ENCODE assay signal across 8 cellular contexts in genomic region chr11:96054870-96055705, GRCh38.
DNase-seq lines count a peak whose midpoint lies in the region; ATAC-seq, FAIRE-seq and TF ChIP-seq lines count a peak whose summit lies in the region.

No MANE protein-coding gene starts in this region.

- FAIRE-seq in endothelial cell of umbilical vein (lab: Jason Lieb, UNC), result peak; percentile 52

- H3K79me2 ChIP-seq in HCT116 (ENCODE audit: insufficient read depth, low read length) (no peaks in the 10 kb centered on the region), endothelial cell of umbilical vein (ENCODE audit: control insufficient read depth, insufficient read depth, low read length) (no peaks in the 10 kb centered on the region)

- H4K20me1 ChIP-seq in HCT116 (ENCODE audit: insufficient read depth), result no peaks in the 10 kb centered on the region
- H4K20me1 ChIP-seq in endothelial cell of umbilical vein (replicated peaks; ENCODE audit: control insufficient read depth, extremely low read depth, insufficient read depth, low read length), result no peaks in the 10 kb centered on the region

- RAD21 ChIA-PET in HCT116 (lab: Charles Lee; ENCODE audit: low non-redundant PET in 1 of 2, low total read pairs in 2 of 2, uncharacterized antibody in 2 of 2, unreplicated experiment in 2 of 2), result interaction anchor here (1.1 to 1.9 kb wide), 4 partner anchors 288 to 339 kb away, joined by 3 to 10 read pairs (median 8); partner anchors contain the start of genes MAML2 (in 2 of the 2), CCDC82 (in 1 of the 2) and JRKL (in 1 of the 2)

- H3K4me2 ChIP-seq in HCT116 (ENCODE audit: low read length) (no peak overlapping the region), endothelial cell of umbilical vein (ENCODE audit: insufficient read depth, low read length) (no peak overlapping the region)

- H3K27me3 Mint-ChIP-seq in CD4-positive, alpha-beta memory T cell, result no peaks in the 10 kb centered on the region
- H3K27me3 Mint-ChIP-seq in naive thymus-derived CD4-positive, alpha-beta T cell, result no peaks in the 10 kb centered on the region

- H3K27ac ChIP-seq in CD4-positive, alpha-beta memory T cell (ENCODE audit: low read depth, low read length), result no peak overlapping the region
- no peak overlapping the region for H3K27ac ChIP-seq in HCT116 (ENCODE audit: low read depth, low read length)
- no peak overlapping the region for H3K27ac ChIP-seq in Peyer's patch
- no peak overlapping the region for H3K27ac ChIP-seq in endothelial cell of umbilical vein (ENCODE audit: insufficient read depth, low read depth, low read length)
- H3K27ac ChIP-seq in naive thymus-derived CD4-positive, alpha-beta T cell (ENCODE audit: low read depth, low read length), result no peak overlapping the region
- no peak overlapping the region for H3K27ac ChIP-seq in effector memory CD4-positive, alpha-beta T cell (ENCODE audit: insufficient read depth, low read length, poor library complexity, severe bottlenecking)

- TF ChIP-seq CTCF in HCT116 (IDR thresholded peaks at IDR 0.05 in 2 of 3, conservative IDR thresholded peaks at IDR 0.05 in 1 of 3; ENCODE audit: borderline replicate concordance in 1 of 3, insufficient read depth in 1 of 3, low read depth in 2 of 3, low read length in 2 of 3) (peak; percentile 53 to 83 (median 65)), Peyer's patch (IDR thresholded peaks at IDR 0.05) (peak; percentile 27 to 84 (median 70)), endothelial cell of umbilical vein (IDR thresholded peaks at IDR 0.05; ENCODE audit: extremely low read depth in 1 of 2, insufficient read depth in 1 of 2, low read depth in 1 of 2, low read length in 2 of 2) (peak; percentile 37 to 39)

- H3K4me1 ChIP-seq in CD4-positive, alpha-beta memory T cell (ENCODE audit: insufficient read depth, low read length), result no peaks in the 10 kb centered on the region
- H3K4me1 ChIP-seq in HCT116 (ENCODE audit: control insufficient read depth in 1 of 2, insufficient read depth in 2 of 2, low read length in 2 of 2) (peaks cover 0 to 14% of the 10 kb centered on the region in 2 experiments; a peak in 3 of 4 replicates), Peyer's patch (no peaks in the 10 kb centered on the region), endothelial cell of umbilical vein (ENCODE audit: control insufficient read depth, extremely low read depth, insufficient read depth, low read length) (peaks cover 14% of the 10 kb centered on the region)
- peaks cover 0 to 16% of the 10 kb centered on the region in 2 donors for H3K4me1 ChIP-seq in naive thymus-derived CD4-positive, alpha-beta T cell (ENCODE audit: control insufficient read depth in 2 of 2, insufficient read depth in 2 of 2, low read length in 2 of 2)
- no peaks in the 10 kb centered on the region for H3K4me1 ChIP-seq in effector memory CD4-positive, alpha-beta T cell (ENCODE audit: control insufficient read depth, insufficient read depth, low read length, poor library complexity, severe bottlenecking)

- H3K36me3 ChIP-seq in CD4-positive, alpha-beta memory T cell (ENCODE audit: insufficient read depth, low read length), result no peaks in the 10 kb centered on the region
- H3K36me3 ChIP-seq in HCT116 (ENCODE audit: control insufficient read depth in 1 of 2, insufficient read depth in 2 of 2, low read length in 2 of 2) (no peaks in the 10 kb centered on the region), Peyer's patch (no peaks in the 10 kb centered on the region), endothelial cell of umbilical vein (ENCODE audit: control insufficient read depth in 2 of 2, extremely low read depth in 1 of 2, insufficient read depth in 2 of 2, low read length in 2 of 2) (no peaks in the 10 kb centered on the region)
- H3K36me3 ChIP-seq in naive thymus-derived CD4-positive, alpha-beta T cell (ENCODE audit: control insufficient read depth in 2 of 3, insufficient read depth in 3 of 3, low read length in 3 of 3), result peaks cover 0 to 6% (median 0%) of the 10 kb centered on the region in 3 experiments
- H3K36me3 ChIP-seq in effector memory CD4-positive, alpha-beta T cell (ENCODE audit: control insufficient read depth, insufficient read depth, low read length), result no peaks in the 10 kb centered on the region

- no peaks in the 10 kb centered on the region for H3K9me3 ChIP-seq in CD4-positive, alpha-beta memory T cell (ENCODE audit: control insufficient read depth in 1 of 2, low read length in 2 of 2)
- H3K9me3 ChIP-seq in HCT116 (ENCODE audit: control insufficient read depth in 1 of 2, insufficient read depth in 1 of 2, low read depth in 1 of 2, low read length in 2 of 2) (no peaks in the 10 kb centered on the region), Peyer's patch (no peaks in the 10 kb centered on the region), endothelial cell of umbilical vein (replicated peaks; ENCODE audit: control insufficient read depth, insufficient read depth, low read length) (no peaks in the 10 kb centered on the region)
- H3K9me3 ChIP-seq in naive thymus-derived CD4-positive, alpha-beta T cell (ENCODE audit: control insufficient read depth in 2 of 3, low read length in 3 of 3), result no peaks in the 10 kb centered on the region
- H3K9me3 ChIP-seq in effector memory CD4-positive, alpha-beta T cell (ENCODE audit: control insufficient read depth, low read length), result no peaks in the 10 kb centered on the region

- no peak overlapping the region for H3K9ac ChIP-seq in HCT116 (ENCODE audit: low read length)
- no peak overlapping the region for H3K9ac ChIP-seq in endothelial cell of umbilical vein (replicated peaks; ENCODE audit: extremely low read depth, insufficient read depth, low read length)

- H3K4me1 Mint-ChIP-seq in CD4-positive, alpha-beta memory T cell, result peaks cover 23 to 40% (median 39%) of the 10 kb centered on the region in 4 donors
- peaks cover 18 to 89% (median 77%) of the 10 kb centered on the region in 7 donors for H3K4me1 Mint-ChIP-seq in naive thymus-derived CD4-positive, alpha-beta T cell

- POLR2A ChIA-PET in CD4-positive, alpha-beta memory T cell (lab: Charles Lee; ENCODE audit: partially characterized antibody), result interaction anchor here (0.6 to 6.1 kb wide), 8 partner anchors 15 to 339 kb away, joined by 4 to 66 read pairs (median 4); partner anchors contain the start of genes CCDC82, JRKL and MAML2
- POLR2A ChIA-PET in HCT116 (lab: Charles Lee), result interaction anchor here (0.6 to 1.4 kb wide), 3 partner anchors 9 to 288 kb away, joined by 3 to 4 read pairs (median 3); partner anchors contain the start of gene MAML2
- POLR2A ChIA-PET in endothelial cell of umbilical vein (lab: Charles Lee), result interaction anchor here (0.6 to 1.3 kb wide), 2 partner anchors 271 to 288 kb away, joined by 4 read pairs; partner anchors contain the start of gene MAML2
- POLR2A ChIA-PET in naive thymus-derived CD4-positive, alpha-beta T cell (lab: Charles Lee), result interaction anchor here (0.7 to 5.2 kb wide), 11 partner anchors 8 to 339 kb away, joined by 3 to 24 read pairs (median 3); partner anchors contain the start of gene MAML2

- peak; percentile 60; the same call in 1 of the 2 replicates for ATAC-seq in HCT116
- peak; percentile 72 for ATAC-seq in naive thymus-derived CD4-positive, alpha-beta T cell

- H3K9me3 Mint-ChIP-seq in CD4-positive, alpha-beta memory T cell, result no peaks in the 10 kb centered on the region
- no peaks in the 10 kb centered on the region for H3K9me3 Mint-ChIP-seq in naive thymus-derived CD4-positive, alpha-beta T cell

- dilution Hi-C loops in endothelial cell of umbilical vein (cut with MboI; ENCODE audit: extremely low pct_ligation_motif_present, low sequenced_read_pairs), result no loop called here

- H3K4me3 ChIP-seq in CD4-positive, alpha-beta memory T cell (ENCODE audit: low read length in 2 of 2), result no peak overlapping the region
- H3K4me3 ChIP-seq in HCT116 (replicated peaks in 1 of 2; ENCODE audit: low read depth in 1 of 2, low read length in 2 of 2), result no peak overlapping the region
- no peak overlapping the region for H3K4me3 ChIP-seq in Peyer's patch
- H3K4me3 ChIP-seq in endothelial cell of umbilical vein (replicated peaks in 1 of 3; ENCODE audit: insufficient read depth in 1 of 3, low read depth in 1 of 3, low read length in 3 of 3), result no peak overlapping the region
- H3K4me3 ChIP-seq in naive thymus-derived CD4-positive, alpha-beta T cell (ENCODE audit: low read length), result no peak overlapping the region
- no peak overlapping the region for H3K4me3 ChIP-seq in effector memory CD4-positive, alpha-beta T cell (ENCODE audit: insufficient read depth, low read depth, low read length, poor library complexity, severe bottlenecking)

- no TSS peak for BruUV-seq in HCT116 (replicated peaks; lab: Mats Ljungman, UMichigan)
- BruUV-seq in endothelial cell of umbilical vein (replicated peaks; lab: Mats Ljungman, UMichigan), result no TSS peak

- DNase-seq in CD4-positive, alpha-beta memory T cell, result peak in 4 of 5 donors; percentile 31 to 41 (median 36)
- DNase-seq in HCT116 (ENCODE audit: low read depth, low spot score) (peak; percentile 27), Peyer's patch (no peak), endothelial cell of umbilical vein (ENCODE audit: low read depth, low spot score) (peak; percentile 71), COLO668 (lab: John Stamatoyannopoulos, UW; ENCODE audit: unreplicated experiment) (no peak)
- DNase-seq in naive thymus-derived CD4-positive, alpha-beta T cell, result peak in 5 of 9 donors; percentile 15 to 41 (median 29)
- DNase-seq in effector memory CD4-positive, alpha-beta T cell, result no peak
- DNase-seq in effector CD8-positive, alpha-beta T cell (lab: John Stamatoyannopoulos, UW), result no peak

- intact Hi-C loops in CD4-positive, alpha-beta memory T cell (cut with micrococcal nuclease), result loop anchor here (1.0 to 10.0 kb wide), 6 partner anchors 43 to 371 kb away; partner anchors contain the start of gene MAML2
- intact Hi-C loops in HCT116 (cut with micrococcal nuclease), result loop anchor here (1.0 to 5.0 kb wide), 3 partner anchors 218 to 338 kb away; partner anchors contain the start of gene MAML2
- intact Hi-C loops in endothelial cell of umbilical vein (cut with micrococcal nuclease), result loop anchor here (1.0 to 2.0 kb wide), 8 partner anchors 58 to 338 kb away; partner anchors contain the start of gene MAML2
- intact Hi-C loops in naive thymus-derived CD4-positive, alpha-beta T cell (cut with micrococcal nuclease), result loop anchor here (1.0 to 5.0 kb wide), 9 partner anchors 42 to 371 kb away; partner anchors contain the start of genes MAML2 (in 2 of the 2) and CCDC82 (in 1 of the 2)

- H2AFZ ChIP-seq in HCT116 (ENCODE audit: low read depth, low read length, poor library complexity, severe bottlenecking) (peak overlapping the region; percentile 36), endothelial cell of umbilical vein (ENCODE audit: low read depth, low read length) (no peak overlapping the region)

- H3K36me3 Mint-ChIP-seq in CD4-positive, alpha-beta memory T cell, result peaks cover 10 to 24% of the 10 kb centered on the region in 2 donors
- H3K36me3 Mint-ChIP-seq in naive thymus-derived CD4-positive, alpha-beta T cell, result peaks cover 4 to 54% (median 35%) of the 10 kb centered on the region in 5 donors

- no peak overlapping the region for H3K4me3 Mint-ChIP-seq in CD4-positive, alpha-beta memory T cell
- peak overlapping the region in 4 of 10 donors; percentile 4 to 63 (median 32) for H3K4me3 Mint-ChIP-seq in naive thymus-derived CD4-positive, alpha-beta T cell

- H3K27ac Mint-ChIP-seq in CD4-positive, alpha-beta memory T cell, result peak overlapping the region in 5 of 7 donors; percentile 19 to 81 (median 65)
- peak overlapping the region in 8 of 9 donors; percentile 15 to 88 (median 70) for H3K27ac Mint-ChIP-seq in naive thymus-derived CD4-positive, alpha-beta T cell

- H3K9me1 ChIP-seq in endothelial cell of umbilical vein (replicated peaks; ENCODE audit: control insufficient read depth, extremely low read depth, insufficient read depth, low read length), result no peaks in the 10 kb centered on the region

- TF ChIP-seq RAD21 in HCT116 (IDR thresholded peaks at IDR 0.05; ENCODE audit: low read depth), result peak; percentile 78

- H3K27me3 ChIP-seq in CD4-positive, alpha-beta memory T cell (ENCODE audit: insufficient read depth, low read length), result no peaks in the 10 kb centered on the region
- H3K27me3 ChIP-seq in HCT116 (ENCODE audit: insufficient read depth, low read length) (no peaks in the 10 kb centered on the region), Peyer's patch (no peaks in the 10 kb centered on the region), endothelial cell of umbilical vein (ENCODE audit: control insufficient read depth in 2 of 2, insufficient read depth in 2 of 2, low read length in 2 of 2) (no peaks in the 10 kb centered on the region)
- H3K27me3 ChIP-seq in naive thymus-derived CD4-positive, alpha-beta T cell (ENCODE audit: control insufficient read depth in 2 of 2, insufficient read depth in 2 of 2, low read length in 2 of 2), result no peaks in the 10 kb centered on the region
- no peaks in the 10 kb centered on the region for H3K27me3 ChIP-seq in effector memory CD4-positive, alpha-beta T cell (replicated peaks; ENCODE audit: control insufficient read depth, insufficient read depth, low read length, poor library complexity, severe bottlenecking)

- no peaks in the 10 kb centered on the region for H3K9me2 ChIP-seq in HCT116 (ENCODE audit: insufficient read depth)

- CTCF ChIA-PET in CD4-positive, alpha-beta memory T cell (lab: Charles Lee; ENCODE audit: partially characterized antibody), result interaction anchor here (0.6 to 9.5 kb wide), 41 partner anchors 8 to 370 kb away, joined by 3 to 258 read pairs (median 4); partner anchors contain the start of genes CCDC82, JRKL and MAML2
- CTCF ChIA-PET in HCT116 (lab: Charles Lee) (interaction anchor here (1.0 to 3.7 kb wide), 15 partner anchors 10 to 338 kb away, joined by 3 to 65 read pairs (median 4); partner anchors contain the start of genes CCDC82, JRKL and MAML2), endothelial cell of umbilical vein (lab: Charles Lee) (interaction anchor here (0.7 to 7.2 kb wide), 63 partner anchors 8 to 371 kb away, joined by 3 to 215 read pairs (median 5); partner anchors contain the start of genes CCDC82, JRKL, MAML2 and MTMR2)
- CTCF ChIA-PET in naive thymus-derived CD4-positive, alpha-beta T cell (lab: Charles Lee), result interaction anchor here (0.6 to 6.7 kb wide), 29 partner anchors 8 to 339 kb away, joined by 3 to 111 read pairs (median 3); partner anchors contain the start of gene MAML2

- TF ChIP-seq POLR2A in HCT116 (IDR thresholded peaks at IDR 0.05; ENCODE audit: borderline replicate concordance, extremely low read depth, insufficient read depth, insufficient read length) (no peak), Peyer's patch (IDR thresholded peaks at IDR 0.05) (no peak), endothelial cell of umbilical vein (IDR thresholded peaks at IDR 0.05; ENCODE audit: low read depth, low read length) (no peak)

Comparison
In these comparisons a context has a peak if more than half of its experiments do, and no peak if none do; other contexts are left out.
1. DNase-seq: peak in CD4-positive, alpha-beta memory T cell (4 of 5), HCT116 (single experiment), endothelial cell of umbilical vein (single experiment) and naive thymus-derived CD4-positive, alpha-beta T cell (5 of 9); none in Peyer's patch (0 of 3), COLO668 (single experiment), effector memory CD4-positive, alpha-beta T cell (0 of 3) and effector CD8-positive, alpha-beta T cell (single experiment).
2. Peak in every context shown above with its lines, with median percentiles within 50 percentile points of each other: CTCF ChIP-seq.